ENCODE assay signal across 1 cellular context in the genomic region with DNA sequence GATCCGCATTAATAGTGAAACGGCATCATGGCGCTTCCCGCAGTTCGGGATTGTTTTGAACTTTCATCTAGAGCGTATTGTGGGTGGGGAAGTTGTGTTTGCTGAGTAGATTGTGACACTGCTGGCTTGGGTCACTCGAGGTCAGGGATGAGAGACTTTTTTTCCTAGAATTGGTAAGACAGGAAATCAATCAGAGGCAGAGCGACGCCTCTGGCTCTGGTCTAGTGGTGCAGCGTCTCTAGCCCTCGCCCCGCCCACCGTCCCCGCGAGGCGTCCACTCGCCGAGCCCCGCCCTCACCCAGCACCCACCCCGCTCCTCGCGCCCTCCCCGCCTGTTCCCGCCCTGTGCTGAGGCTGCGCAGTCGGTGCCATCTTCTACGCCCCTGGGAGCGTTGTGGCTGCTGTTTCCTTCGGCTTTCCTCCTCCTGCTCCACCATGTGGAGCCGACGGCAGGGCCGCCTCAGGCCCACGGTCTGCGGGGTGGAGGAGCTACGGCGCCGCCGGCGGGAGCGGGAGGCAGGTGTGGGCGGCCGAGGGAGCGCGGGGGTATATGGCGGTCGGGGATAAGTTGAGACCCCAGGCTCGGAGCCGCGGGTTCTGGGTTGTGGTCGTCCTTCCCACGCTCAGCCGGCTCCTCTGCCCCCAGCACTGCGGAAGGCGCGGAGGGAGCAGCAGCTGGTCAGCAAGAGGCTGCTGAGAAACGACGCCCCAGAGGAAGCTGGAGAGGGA.
TF ChIP-seq lines count a peak whose summit lies in the region.

A gene (plus strand): TSS at position 359 of the 729 bp plus-strand sequence. CDS start 77 bp downstream, at position 436.

TF ChIP-seq in HepG2, 621 proteins besides CTCF, POLR2A, EP300 and RAD21 (continued from another document and continues in another):
- TF ChIP-seq, protein P1, sequence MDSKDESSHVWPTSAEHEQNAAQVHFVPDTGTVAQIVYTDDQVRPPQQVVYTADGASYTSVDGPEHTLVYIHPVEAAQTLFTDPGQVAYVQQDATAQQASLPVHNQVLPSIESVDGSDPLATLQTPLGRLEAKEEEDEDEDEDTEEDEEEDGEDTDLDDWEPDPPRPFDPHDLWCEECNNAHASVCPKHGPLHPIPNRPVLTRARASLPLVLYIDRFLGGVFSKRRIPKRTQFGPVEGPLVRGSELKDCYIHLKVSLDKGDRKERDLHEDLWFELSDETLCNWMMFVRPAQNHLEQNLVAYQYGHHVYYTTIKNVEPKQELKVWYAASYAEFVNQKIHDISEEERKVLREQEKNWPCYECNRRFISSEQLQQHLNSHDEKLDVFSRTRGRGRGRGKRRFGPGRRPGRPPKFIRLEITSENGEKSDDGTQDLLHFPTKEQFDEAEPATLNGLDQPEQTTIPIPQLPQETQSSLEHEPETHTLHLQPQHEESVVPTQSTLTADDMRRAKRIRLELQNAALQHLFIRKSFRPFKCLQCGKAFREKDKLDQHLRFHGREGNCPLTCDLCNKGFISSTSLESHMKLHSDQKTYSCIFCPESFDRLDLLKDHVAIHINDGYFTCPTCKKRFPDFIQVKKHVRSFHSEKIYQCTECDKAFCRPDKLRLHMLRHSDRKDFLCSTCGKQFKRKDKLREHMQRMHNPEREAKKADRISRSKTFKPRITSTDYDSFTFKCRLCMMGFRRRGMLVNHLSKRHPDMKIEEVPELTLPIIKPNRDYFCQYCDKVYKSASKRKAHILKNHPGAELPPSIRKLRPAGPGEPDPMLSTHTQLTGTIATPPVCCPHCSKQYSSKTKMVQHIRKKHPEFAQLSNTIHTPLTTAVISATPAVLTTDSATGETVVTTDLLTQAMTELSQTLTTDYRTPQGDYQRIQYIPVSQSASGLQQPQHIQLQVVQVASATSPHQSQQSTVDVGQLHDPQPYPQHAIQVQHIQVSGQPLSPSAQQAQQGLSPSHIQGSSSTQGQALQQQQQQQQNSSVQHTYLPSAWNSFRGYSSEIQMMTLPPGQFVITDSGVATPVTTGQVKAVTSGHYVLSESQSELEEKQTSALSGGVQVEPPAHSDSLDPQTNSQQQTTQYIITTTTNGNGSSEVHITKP (CRISPR knock-in tag; IDR thresholded peaks at IDR 0.05; ENCODE audit: low read depth) = peak; percentile 63; the same call in 1 of the 2 replicates
- peak; percentile 22; the same call in 1 of the 2 replicates for TF ChIP-seq ZBTB3 (CRISPR knock-in tag; IDR thresholded peaks at IDR 0.05; ENCODE audit: borderline replicate concordance, low read depth)
- TF ChIP-seq RFXANK (CRISPR knock-in tag; IDR thresholded peaks at IDR 0.05) = no peak
- peak; percentile 85 for TF ChIP-seq HNF4A (CRISPR knock-in tag; IDR thresholded peaks at IDR 0.05)
- no peak for TF ChIP-seq ZNF20 (CRISPR knock-in tag; IDR thresholded peaks at IDR 0.05)
- TF ChIP-seq, protein P2, sequence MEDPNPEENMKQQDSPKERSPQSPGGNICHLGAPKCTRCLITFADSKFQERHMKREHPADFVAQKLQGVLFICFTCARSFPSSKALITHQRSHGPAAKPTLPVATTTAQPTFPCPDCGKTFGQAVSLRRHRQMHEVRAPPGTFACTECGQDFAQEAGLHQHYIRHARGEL (CRISPR knock-in tag; IDR thresholded peaks at IDR 0.05) = no peak
- TF ChIP-seq, protein P3, sequence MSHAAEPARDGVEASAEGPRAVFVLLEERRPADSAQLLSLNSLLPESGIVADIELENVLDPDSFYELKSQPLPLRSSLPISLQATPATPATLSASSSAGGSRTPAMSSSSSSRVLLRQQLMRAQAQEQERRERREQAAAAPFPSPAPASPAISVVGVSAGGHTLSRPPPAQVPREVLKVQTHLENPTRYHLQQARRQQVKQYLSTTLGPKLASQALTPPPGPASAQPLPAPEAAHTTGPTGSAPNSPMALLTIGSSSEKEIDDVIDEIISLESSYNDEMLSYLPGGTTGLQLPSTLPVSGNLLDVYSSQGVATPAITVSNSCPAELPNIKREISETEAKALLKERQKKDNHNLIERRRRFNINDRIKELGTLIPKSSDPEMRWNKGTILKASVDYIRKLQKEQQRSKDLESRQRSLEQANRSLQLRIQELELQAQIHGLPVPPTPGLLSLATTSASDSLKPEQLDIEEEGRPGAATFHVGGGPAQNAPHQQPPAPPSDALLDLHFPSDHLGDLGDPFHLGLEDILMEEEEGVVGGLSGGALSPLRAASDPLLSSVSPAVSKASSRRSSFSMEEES (CRISPR knock-in tag; IDR thresholded peaks at IDR 0.05) = peak; percentile 64
- TF ChIP-seq, protein P4, sequence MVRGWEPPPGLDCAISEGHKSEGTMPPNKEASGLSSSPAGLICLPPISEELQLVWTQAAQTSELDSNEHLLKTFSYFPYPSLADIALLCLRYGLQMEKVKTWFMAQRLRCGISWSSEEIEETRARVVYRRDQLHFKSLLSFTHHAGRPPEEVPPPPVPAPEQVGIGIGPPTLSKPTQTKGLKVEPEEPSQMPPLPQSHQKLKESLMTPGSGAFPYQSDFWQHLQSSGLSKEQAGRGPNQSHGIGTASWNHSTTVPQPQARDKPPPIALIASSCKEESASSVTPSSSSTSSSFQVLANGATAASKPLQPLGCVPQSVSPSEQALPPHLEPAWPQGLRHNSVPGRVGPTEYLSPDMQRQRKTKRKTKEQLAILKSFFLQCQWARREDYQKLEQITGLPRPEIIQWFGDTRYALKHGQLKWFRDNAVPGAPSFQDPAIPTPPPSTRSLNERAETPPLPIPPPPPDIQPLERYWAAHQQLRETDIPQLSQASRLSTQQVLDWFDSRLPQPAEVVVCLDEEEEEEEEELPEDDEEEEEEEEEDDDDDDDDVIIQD (CRISPR knock-in tag; IDR thresholded peaks at IDR 0.05; ENCODE audit: low read depth) = peak; percentile 36; the same call in 1 of the 2 replicates
- no peak for TF ChIP-seq ZKSCAN1 (IDR thresholded peaks at IDR 0.05; ENCODE audit: low read length)
- TF ChIP-seq, protein P5, sequence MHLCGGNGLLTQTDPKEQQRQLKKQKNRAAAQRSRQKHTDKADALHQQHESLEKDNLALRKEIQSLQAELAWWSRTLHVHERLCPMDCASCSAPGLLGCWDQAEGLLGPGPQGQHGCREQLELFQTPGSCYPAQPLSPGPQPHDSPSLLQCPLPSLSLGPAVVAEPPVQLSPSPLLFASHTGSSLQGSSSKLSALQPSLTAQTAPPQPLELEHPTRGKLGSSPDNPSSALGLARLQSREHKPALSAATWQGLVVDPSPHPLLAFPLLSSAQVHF (CRISPR knock-in tag; IDR thresholded peaks at IDR 0.05) = no peak
- TF ChIP-seq ZNF3 (CRISPR knock-in tag; IDR thresholded peaks at IDR 0.05) = peak; percentile 15; the same call in 1 of the 2 replicates
- TF ChIP-seq DNMT3B (CRISPR knock-in tag; conservative IDR thresholded peaks at IDR 0.05) = no peak; the same call in 1 of the 2 replicates
- TF ChIP-seq NPAS2 (CRISPR knock-in tag; IDR thresholded peaks at IDR 0.05; ENCODE audit: borderline replicate concordance) = no peak
- no peak for TF ChIP-seq RFX5 (IDR thresholded peaks at IDR 0.05; ENCODE audit: low read depth, low read length)
- TF ChIP-seq, protein P6, sequence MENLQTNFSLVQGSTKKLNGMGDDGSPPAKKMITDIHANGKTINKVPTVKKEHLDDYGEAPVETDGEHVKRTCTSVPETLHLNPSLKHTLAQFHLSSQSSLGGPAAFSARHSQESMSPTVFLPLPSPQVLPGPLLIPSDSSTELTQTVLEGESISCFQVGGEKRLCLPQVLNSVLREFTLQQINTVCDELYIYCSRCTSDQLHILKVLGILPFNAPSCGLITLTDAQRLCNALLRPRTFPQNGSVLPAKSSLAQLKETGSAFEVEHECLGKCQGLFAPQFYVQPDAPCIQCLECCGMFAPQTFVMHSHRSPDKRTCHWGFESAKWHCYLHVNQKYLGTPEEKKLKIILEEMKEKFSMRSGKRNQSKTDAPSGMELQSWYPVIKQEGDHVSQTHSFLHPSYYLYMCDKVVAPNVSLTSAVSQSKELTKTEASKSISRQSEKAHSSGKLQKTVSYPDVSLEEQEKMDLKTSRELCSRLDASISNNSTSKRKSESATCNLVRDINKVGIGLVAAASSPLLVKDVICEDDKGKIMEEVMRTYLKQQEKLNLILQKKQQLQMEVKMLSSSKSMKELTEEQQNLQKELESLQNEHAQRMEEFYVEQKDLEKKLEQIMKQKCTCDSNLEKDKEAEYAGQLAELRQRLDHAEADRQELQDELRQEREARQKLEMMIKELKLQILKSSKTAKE (CRISPR knock-in tag; IDR thresholded peaks at IDR 0.05; ENCODE audit: borderline replicate concordance) = peak; percentile 72
- no peak for TF ChIP-seq GFI1 (CRISPR knock-in tag; IDR thresholded peaks at IDR 0.05; ENCODE audit: borderline replicate concordance)
- peak; percentile 78 for TF ChIP-seq ASH2L (IDR thresholded peaks at IDR 0.05; ENCODE audit: insufficient read length, low read depth, low read length)
- TF ChIP-seq ATRX (CRISPR knock-in tag; IDR thresholded peaks at IDR 0.05; ENCODE audit: borderline replicate concordance) = no peak
- no peak; the same call in 1 of the 2 replicates for TF ChIP-seq RNF2 (conservative IDR thresholded peaks at IDR 0.05; ENCODE audit: low read depth)
- TF ChIP-seq, protein P7, sequence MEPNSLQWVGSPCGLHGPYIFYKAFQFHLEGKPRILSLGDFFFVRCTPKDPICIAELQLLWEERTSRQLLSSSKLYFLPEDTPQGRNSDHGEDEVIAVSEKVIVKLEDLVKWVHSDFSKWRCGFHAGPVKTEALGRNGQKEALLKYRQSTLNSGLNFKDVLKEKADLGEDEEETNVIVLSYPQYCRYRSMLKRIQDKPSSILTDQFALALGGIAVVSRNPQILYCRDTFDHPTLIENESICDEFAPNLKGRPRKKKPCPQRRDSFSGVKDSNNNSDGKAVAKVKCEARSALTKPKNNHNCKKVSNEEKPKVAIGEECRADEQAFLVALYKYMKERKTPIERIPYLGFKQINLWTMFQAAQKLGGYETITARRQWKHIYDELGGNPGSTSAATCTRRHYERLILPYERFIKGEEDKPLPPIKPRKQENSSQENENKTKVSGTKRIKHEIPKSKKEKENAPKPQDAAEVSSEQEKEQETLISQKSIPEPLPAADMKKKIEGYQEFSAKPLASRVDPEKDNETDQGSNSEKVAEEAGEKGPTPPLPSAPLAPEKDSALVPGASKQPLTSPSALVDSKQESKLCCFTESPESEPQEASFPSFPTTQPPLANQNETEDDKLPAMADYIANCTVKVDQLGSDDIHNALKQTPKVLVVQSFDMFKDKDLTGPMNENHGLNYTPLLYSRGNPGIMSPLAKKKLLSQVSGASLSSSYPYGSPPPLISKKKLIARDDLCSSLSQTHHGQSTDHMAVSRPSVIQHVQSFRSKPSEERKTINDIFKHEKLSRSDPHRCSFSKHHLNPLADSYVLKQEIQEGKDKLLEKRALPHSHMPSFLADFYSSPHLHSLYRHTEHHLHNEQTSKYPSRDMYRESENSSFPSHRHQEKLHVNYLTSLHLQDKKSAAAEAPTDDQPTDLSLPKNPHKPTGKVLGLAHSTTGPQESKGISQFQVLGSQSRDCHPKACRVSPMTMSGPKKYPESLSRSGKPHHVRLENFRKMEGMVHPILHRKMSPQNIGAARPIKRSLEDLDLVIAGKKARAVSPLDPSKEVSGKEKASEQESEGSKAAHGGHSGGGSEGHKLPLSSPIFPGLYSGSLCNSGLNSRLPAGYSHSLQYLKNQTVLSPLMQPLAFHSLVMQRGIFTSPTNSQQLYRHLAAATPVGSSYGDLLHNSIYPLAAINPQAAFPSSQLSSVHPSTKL (CRISPR knock-in tag; IDR thresholded peaks at IDR 0.05) = peak; percentile 85
- no peak for TF ChIP-seq SNAPC2 (CRISPR knock-in tag; IDR thresholded peaks at IDR 0.05)
- peak; percentile 57; the same call in 1 of the 2 replicates for TF ChIP-seq TGIF2 (CRISPR knock-in tag; IDR thresholded peaks at IDR 0.05)
- peak; percentile 88; the same call in 1 of the 2 replicates for TF ChIP-seq ZKSCAN8 (CRISPR knock-in tag; IDR thresholded peaks at IDR 0.05; ENCODE audit: borderline replicate concordance)
- no peak for TF ChIP-seq ZBTB8A (CRISPR knock-in tag; IDR thresholded peaks at IDR 0.05; ENCODE audit: borderline replicate concordance, low read depth)
- TF ChIP-seq KMT2A (CRISPR knock-in tag; IDR thresholded peaks at IDR 0.05) = peak; percentile 41; the same call in 1 of the 2 replicates
- TF ChIP-seq, protein P8, sequence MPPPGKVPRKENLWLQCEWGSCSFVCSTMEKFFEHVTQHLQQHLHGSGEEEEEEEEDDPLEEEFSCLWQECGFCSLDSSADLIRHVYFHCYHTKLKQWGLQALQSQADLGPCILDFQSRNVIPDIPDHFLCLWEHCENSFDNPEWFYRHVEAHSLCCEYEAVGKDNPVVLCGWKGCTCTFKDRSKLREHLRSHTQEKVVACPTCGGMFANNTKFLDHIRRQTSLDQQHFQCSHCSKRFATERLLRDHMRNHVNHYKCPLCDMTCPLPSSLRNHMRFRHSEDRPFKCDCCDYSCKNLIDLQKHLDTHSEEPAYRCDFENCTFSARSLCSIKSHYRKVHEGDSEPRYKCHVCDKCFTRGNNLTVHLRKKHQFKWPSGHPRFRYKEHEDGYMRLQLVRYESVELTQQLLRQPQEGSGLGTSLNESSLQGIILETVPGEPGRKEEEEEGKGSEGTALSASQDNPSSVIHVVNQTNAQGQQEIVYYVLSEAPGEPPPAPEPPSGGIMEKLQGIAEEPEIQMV (CRISPR knock-in tag; IDR thresholded peaks at IDR 0.05; ENCODE audit: low read depth) = 0 out of 2 replicates have a peak, but pooled peaks have one; percentile 39
- peak; percentile 63 for TF ChIP-seq BORCS8-MEF2B (CRISPR knock-in tag; IDR thresholded peaks at IDR 0.05)
- peak; percentile 81 for TF ChIP-seq HOXA3 (CRISPR knock-in tag; IDR thresholded peaks at IDR 0.05)
- TF ChIP-seq HHEX (CRISPR knock-in tag; IDR thresholded peaks at IDR 0.05) = peak; percentile 57
- TF ChIP-seq PITX1 (CRISPR knock-in tag; IDR thresholded peaks at IDR 0.05) = peak; percentile 59
- TF ChIP-seq PHB2 (IDR thresholded peaks at IDR 0.05; ENCODE audit: partially characterized antibody) = no peak
- peak; percentile 93 for TF ChIP-seq ZNF274 (CRISPR knock-in tag; IDR thresholded peaks at IDR 0.05)
- TF ChIP-seq RBM22 (optimal IDR thresholded peaks at IDR 0.05; ENCODE audit: low read length) = no peak
- TF ChIP-seq MBNL3 (CRISPR knock-in tag; conservative IDR thresholded peaks at IDR 0.05) = no peak
- TF ChIP-seq ETV6 (CRISPR knock-in tag; conservative IDR thresholded peaks at IDR 0.05) = no peak; the same call in 1 of the 2 replicates
- TF ChIP-seq, protein P9, sequence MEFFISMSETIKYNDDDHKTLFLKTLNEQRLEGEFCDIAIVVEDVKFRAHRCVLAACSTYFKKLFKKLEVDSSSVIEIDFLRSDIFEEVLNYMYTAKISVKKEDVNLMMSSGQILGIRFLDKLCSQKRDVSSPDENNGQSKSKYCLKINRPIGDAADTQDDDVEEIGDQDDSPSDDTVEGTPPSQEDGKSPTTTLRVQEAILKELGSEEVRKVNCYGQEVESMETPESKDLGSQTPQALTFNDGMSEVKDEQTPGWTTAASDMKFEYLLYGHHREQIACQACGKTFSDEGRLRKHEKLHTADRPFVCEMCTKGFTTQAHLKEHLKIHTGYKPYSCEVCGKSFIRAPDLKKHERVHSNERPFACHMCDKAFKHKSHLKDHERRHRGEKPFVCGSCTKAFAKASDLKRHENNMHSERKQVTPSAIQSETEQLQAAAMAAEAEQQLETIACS (CRISPR knock-in tag; IDR thresholded peaks at IDR 0.05) = no peak
- no peak for TF ChIP-seq ZNF7 (CRISPR knock-in tag; IDR thresholded peaks at IDR 0.05)
- TF ChIP-seq, protein P10, sequence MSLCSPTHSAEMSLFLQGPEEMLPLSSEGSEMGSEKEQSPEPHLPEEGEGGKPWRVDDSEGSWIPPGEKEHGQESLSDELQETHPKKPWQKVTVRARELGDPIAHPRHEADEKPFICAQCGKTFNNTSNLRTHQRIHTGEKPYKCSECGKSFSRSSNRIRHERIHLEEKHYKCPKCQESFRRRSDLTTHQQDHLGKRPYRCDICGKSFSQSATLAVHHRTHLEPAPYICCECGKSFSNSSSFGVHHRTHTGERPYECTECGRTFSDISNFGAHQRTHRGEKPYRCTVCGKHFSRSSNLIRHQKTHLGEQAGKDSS (CRISPR knock-in tag; IDR thresholded peaks at IDR 0.05; ENCODE audit: borderline replicate concordance, low read depth) = peak; percentile 79; the same call in 1 of the 2 replicates
- TF ChIP-seq SMARCE1 (IDR thresholded peaks at IDR 0.05; ENCODE audit: borderline replicate concordance) = no peak
- TF ChIP-seq HMG20A (CRISPR knock-in tag; IDR thresholded peaks at IDR 0.05; ENCODE audit: borderline replicate concordance) = peak; percentile 77
